12 cellular contexts compared by ENCODE assay signal in the genomic region with DNA sequence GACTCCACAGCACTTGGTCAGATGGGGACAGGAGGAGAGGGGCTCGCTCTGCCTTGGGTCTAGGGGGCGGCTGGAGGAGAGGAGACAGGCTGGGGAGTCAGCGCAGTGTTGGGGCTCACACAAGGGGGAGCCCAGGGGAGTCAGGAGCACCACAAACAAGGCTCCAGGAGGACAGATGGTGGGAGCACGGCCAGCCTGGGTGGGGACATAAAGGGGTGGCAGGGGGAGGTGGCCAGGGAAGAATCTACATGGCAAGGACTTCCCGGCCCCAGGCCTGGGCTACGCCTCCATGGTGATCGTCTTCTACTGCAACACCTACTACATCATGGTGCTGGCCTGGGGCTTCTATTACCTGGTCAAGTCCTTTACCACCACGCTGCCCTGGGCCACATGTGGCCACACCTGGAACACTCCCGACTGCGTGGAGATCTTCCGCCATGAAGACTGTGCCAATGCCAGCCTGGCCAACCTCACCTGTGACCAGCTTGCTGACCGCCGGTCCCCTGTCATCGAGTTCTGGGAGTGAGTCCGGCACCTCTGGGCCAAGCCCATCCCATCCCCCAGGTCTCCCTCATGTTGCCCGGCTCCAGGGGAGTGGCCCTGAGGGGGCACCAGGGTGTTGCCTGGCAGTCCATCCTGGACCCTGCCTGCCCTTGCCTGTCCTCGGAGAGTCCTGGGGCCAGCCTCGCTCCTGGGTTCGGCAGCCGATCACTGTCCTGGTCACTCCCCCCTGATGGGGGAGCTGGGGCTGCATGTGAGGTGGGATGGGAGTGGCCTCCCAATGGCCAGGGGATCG. TPM values are rescaled to one million over a fixed set of nuclear protein-coding genes. Genes with fewer than 3 reads are reported as not detected.
DNase-seq lines count a peak whose midpoint lies in the region; ATAC-seq, FAIRE-seq and TF ChIP-seq lines count a peak whose summit lies in the region.
"Not testable (repeated sequence)": the region's sequence is repeated elsewhere in the genome, so short reads cannot be mapped to it uniquely, and the experiment has no call there.
"Had no signal": no experiment of that assay in that cellular context is flagged by ENCODE, and none has a peak within 500 bp of the region (broad histone marks: within the 10 kb centered on the region; RNA-seq: fewer than 3 reads in every experiment).

No MANE protein-coding gene starts in this region.

- POLR2A ChIA-PET in HEK293 (lab: Yijun Ruan, JAX): not testable (repeated sequence)

- intact Hi-C loops in kidney (cut with DNase I); psoas muscle (cut with DNase I); spleen (cut with DNase I; ENCODE audit: low total_unique reads): not testable (repeated sequence)

- not testable (repeated sequence) for DNase-seq in right atrium auricular region (ENCODE audit: low spot score); neural crest cell (ENCODE audit: low read depth, low spot score)
- DNase-seq in kidney (peak; percentile 71), psoas muscle (peak in 1 of 2 donors; percentile 50), spleen (peak; percentile 77)

- not testable (repeated sequence) for TF ChIP-seq CTCF in HEK293 (tag by site-specific recombination; IDR thresholded peaks at IDR 0.05); brain (conservative IDR thresholded peaks at IDR 0.05); right atrium auricular region (IDR thresholded peaks at IDR 0.05); kidney (IDR thresholded peaks at IDR 0.05; ENCODE audit: borderline replicate concordance, extremely low read depth, insufficient read depth); neural crest cell (conservative IDR thresholded peaks at IDR 0.05); psoas muscle (IDR thresholded peaks at IDR 0.05); spleen (IDR thresholded peaks at IDR 0.05 in 8 of 11, conservative IDR thresholded peaks at IDR 0.05 in 3 of 11)

- WGBS in ectodermal cell, 2 experiments: 89 to 91% methylated on average over 21 of the region's 21 CpGs
- 57 to 78% (median 77%) methylated on average over 12 to 21 of the region's 21 CpGs for WGBS in psoas muscle, 3 donors
- 85 to 94% (median 86%) methylated on average over 4 to 21 of the region's 21 CpGs for WGBS in spleen, 5 donors

- H3K36me3 ChIP-seq in HEK293 (ENCODE audit: control insufficient read depth in 2 of 2, insufficient read depth in 1 of 2, low read length in 2 of 2): peaks cover 0 to 62% of the 10 kb centered on the region in 2 experiments; a peak in 1 of 3 replicates
- not testable (repeated sequence) for H3K36me3 ChIP-seq in ectodermal cell (ENCODE audit: control insufficient read depth, insufficient read depth, low read length); kidney (ENCODE audit: control insufficient read depth in 1 of 2, insufficient read depth in 2 of 2, low read length in 2 of 2)
- peaks cover 11% of the 10 kb centered on the region for H3K36me3 ChIP-seq in right atrium auricular region
- H3K36me3 ChIP-seq in psoas muscle (ENCODE audit: insufficient read depth in 1 of 2, low read depth in 1 of 2): peaks cover 0 to 10% of the 10 kb centered on the region in 2 donors
- peaks cover 0 to 21% (median 0%) of the 10 kb centered on the region in 6 donors for H3K36me3 ChIP-seq in spleen

- not testable (repeated sequence) for H3K9ac ChIP-seq in kidney (ENCODE audit: low read length in 2 of 2)

- peaks cover 0 to 16% (median 5%) of the 10 kb centered on the region in 5 experiments for H3K9me3 Mint-ChIP-seq in brain
- H3K9me3 Mint-ChIP-seq in neural crest cell: not testable (repeated sequence)

- CTCF ChIA-PET in HEK293 (lab: Yijun Ruan, JAX): not testable (repeated sequence)

- not testable (repeated sequence) for H3K27me3 Mint-ChIP-seq in brain; neural crest cell (ENCODE audit: low read depth)

- H3K4me3 ChIP-seq in HEK293 (ENCODE audit: low read depth, low read length); right atrium auricular region; kidney (ENCODE audit: low read length in 2 of 2); spleen: not testable (repeated sequence)
- H3K4me3 ChIP-seq in ectodermal cell (ENCODE audit: insufficient read depth, low read depth, low read length): peak overlapping the region; percentile 47
- peak overlapping the region; percentile 25 for H3K4me3 ChIP-seq in psoas muscle

- H3K4me1 Mint-ChIP-seq in brain: peaks cover 15% of the 10 kb centered on the region
- H3K4me1 Mint-ChIP-seq in neural crest cell: not testable (repeated sequence)

- H3K27me3 ChIP-seq in ectodermal cell (ENCODE audit: control insufficient read depth, insufficient read depth, low read length, poor library complexity, severe bottlenecking); right atrium auricular region; psoas muscle (ENCODE audit: insufficient read depth in 3 of 3, low read length in 2 of 3): not testable (repeated sequence)
- peaks cover 0 to 34% (median 6%) of the 10 kb centered on the region in 7 donors for H3K27me3 ChIP-seq in spleen (replicated peaks in 1 of 7)

- FAIRE-seq in kidney (lab: Jason Lieb, UNC): not testable (repeated sequence)

- TF ChIP-seq POLR2A in spleen (IDR thresholded peaks at IDR 0.05): not testable (repeated sequence)

- H3K4me1 ChIP-seq in HEK293 (ENCODE audit: control insufficient read depth, insufficient read depth, low read length); ectodermal cell (ENCODE audit: control insufficient read depth, insufficient read depth, low read length); right atrium auricular region; kidney (ENCODE audit: control insufficient read depth in 1 of 2, insufficient read depth in 1 of 2, low read depth in 1 of 2, low read length in 2 of 2); psoas muscle: not testable (repeated sequence)
- peaks cover 0 to 23% (median 2%) of the 10 kb centered on the region in 6 donors for H3K4me1 ChIP-seq in spleen

- not testable (repeated sequence) for H3K36me3 Mint-ChIP-seq in brain; neural crest cell (ENCODE audit: low read depth)

- H3K27ac Mint-ChIP-seq in brain: peak overlapping the region in 1 of 5 experiments; percentile 55
- not testable (repeated sequence) for H3K27ac Mint-ChIP-seq in neural crest cell (ENCODE audit: unreplicated experiment)

- not testable (repeated sequence) for H3K27ac ChIP-seq in HEK293 (ENCODE audit: extremely low read depth, low read depth, low read length); ectodermal cell (ENCODE audit: insufficient read depth, low read depth, low read length, poor library complexity, severe bottlenecking); kidney (ENCODE audit: low read depth in 2 of 2, low read length in 2 of 2); psoas muscle; spleen
- peak overlapping the region; percentile 72 to 88 for H3K27ac ChIP-seq in right atrium auricular region

- H3K9me3 ChIP-seq in HEK293 (ENCODE audit: control insufficient read depth, insufficient read depth, low read depth, low read length); ectodermal cell (ENCODE audit: control insufficient read depth, low read length); right atrium auricular region; kidney (ENCODE audit: control insufficient read depth in 1 of 2, low read length in 2 of 2); psoas muscle; spleen: not testable (repeated sequence)

- H3K4me3 Mint-ChIP-seq in brain: peak overlapping the region in 3 of 5 experiments; percentile 24 to 79 (median 58)
- H3K4me3 Mint-ChIP-seq in neural crest cell: peak overlapping the region; percentile 84

- ATAC-seq in psoas muscle: not testable (repeated sequence)

RNA-seq across cellular contexts. Expression of a gene that starts 3.5 kb away (rescaled TPM):
- polyA plus RNA-seq in brain (ENCODE audit: insufficient read depth, low read depth, low replicate concordance) (80.5 TPM), kidney (ENCODE audit: insufficient read depth, low read depth, low replicate concordance) (79.7 TPM), psoas muscle (100 to 1,000 TPM in 2 of 3 donors, 10 to 100 TPM in 1; 84.9 to 209 (median 104) TPM), spleen (1 to 10 TPM; 3.2 to 5.3 (median 3.2) TPM)
- 272 TPM for polyA plus RNA-seq in ectodermal cell (2013, experiment 1 of 4)
- polyA plus RNA-seq in ectodermal cell (2013, experiment 2 of 4): 365 TPM
- polyA plus RNA-seq in ectodermal cell (2013, experiment 3 of 4): 246 TPM
- polyA plus RNA-seq in ectodermal cell (2013, experiment 4 of 4): 294 TPM
- total RNA-seq in right atrium auricular region (10 to 100 TPM; 71.3 to 76.6 TPM), kidney (110 TPM), neural crest cell (123 and 125 TPM in 2 replicates), psoas muscle (100 to 1,000 TPM in 2 of 4 donors, 10 to 100 TPM in 2; 82.2 to 256 (median 117) TPM), spleen (10 to 100 TPM in 5 of 7 donors, 1 to 10 TPM in 2; 6.7 to 72.9 (median 14.7) TPM)

RNA-seq across cellular contexts. Expression of a gene that starts 17.6 kb away (rescaled TPM):
- 24.5 TPM for polyA plus RNA-seq in brain (ENCODE audit: insufficient read depth, low read depth, low replicate concordance)
- 33.7 TPM for polyA plus RNA-seq in ectodermal cell (2013, experiment 1 of 4)
- 45.3 TPM for polyA plus RNA-seq in ectodermal cell (2013, experiment 2 of 4)
- polyA plus RNA-seq in ectodermal cell (2013, experiment 3 of 4): 36.2 TPM
- 39.7 TPM for polyA plus RNA-seq in ectodermal cell (2013, experiment 4 of 4)
- total RNA-seq in right atrium auricular region: 10 to 100 TPM in 1 of 2 donors, 1 to 10 TPM in 1; 4.0 to 42.4 TPM
- 1.5 TPM for total RNA-seq in kidney
- 5.5 TPM for polyA plus RNA-seq in kidney (ENCODE audit: insufficient read depth, low read depth, low replicate concordance)
- 9.4 and 10.2 TPM in 2 replicates for total RNA-seq in neural crest cell
- total RNA-seq in psoas muscle: 1 to 10 TPM in 1 of 4 donors, under 1 TPM in 3; 0.79 to 1.9 (median 0.92) TPM
- 1 to 10 TPM in 1 of 3 donors, under 1 TPM in 2; 0.21 to 1.0 (median 0.35) TPM for polyA plus RNA-seq in psoas muscle
- total RNA-seq in spleen: 1 to 10 TPM in 2 of 7 donors, under 1 TPM in 1, not detected in 4; 0.73 to 1.2 (median 1.0) TPM
- under 1 TPM; 0.18 to 0.35 (median 0.22) TPM for polyA plus RNA-seq in spleen
- total RNA-seq: CD8-positive, alpha-beta memory T cell; GM23248 had no signal
- polyA plus RNA-seq: CD4-positive, CD25-positive, alpha-beta regulatory T cell; CD8-positive, alpha-beta memory T cell; GM23248 had no signal

RNA-seq across cellular contexts. Expression of a gene that starts 33.0 kb away (rescaled TPM):
- polyA plus RNA-seq in brain (ENCODE audit: insufficient read depth, low read depth, low replicate concordance) (284 TPM), kidney (ENCODE audit: insufficient read depth, low read depth, low replicate concordance) (246 TPM), psoas muscle (10 to 100 TPM; 63.7 to 97.3 (median 72.1) TPM), spleen (100 to 1,000 TPM in 2 of 3 donors, 10 to 100 TPM in 1; 77.3 to 135 (median 108) TPM)
- 109 TPM for polyA plus RNA-seq in ectodermal cell (2013, experiment 1 of 4)
- polyA plus RNA-seq in ectodermal cell (2013, experiment 2 of 4): 108 TPM
- 76.1 TPM for polyA plus RNA-seq in ectodermal cell (2013, experiment 3 of 4)
- polyA plus RNA-seq in ectodermal cell (2013, experiment 4 of 4): 84.9 TPM
- total RNA-seq in right atrium auricular region (100 to 1,000 TPM in 1 of 2 donors, 10 to 100 TPM in 1; 86.3 to 109 TPM), kidney (218 TPM), neural crest cell (117 and 118 TPM in 2 replicates), psoas muscle (10 to 100 TPM; 65.4 to 71.6 (median 66.0) TPM), spleen (100 to 1,000 TPM; 132 to 173 (median 136) TPM)

RNA-seq across cellular contexts. Expression of a gene that starts 33.4 kb away (rescaled TPM):
- polyA plus RNA-seq in brain (ENCODE audit: insufficient read depth, low read depth, low replicate concordance) (9.2 TPM), kidney (ENCODE audit: insufficient read depth, low read depth, low replicate concordance) (5.2 TPM), psoas muscle (10 to 100 TPM; 11.7 to 36.0 (median 15.8) TPM), spleen (1 to 10 TPM; 5.1 to 9.7 (median 6.9) TPM)
- 4.5 TPM for polyA plus RNA-seq in ectodermal cell (2013, experiment 1 of 4)
- 5.3 TPM for polyA plus RNA-seq in ectodermal cell (2013, experiment 2 of 4)
- polyA plus RNA-seq in ectodermal cell (2013, experiment 3 of 4): 4.3 TPM
- polyA plus RNA-seq in ectodermal cell (2013, experiment 4 of 4): 4.9 TPM
- total RNA-seq in right atrium auricular region (10 to 100 TPM; 15.2 to 18.0 TPM), kidney (13.7 TPM), neural crest cell (6.0 and 6.6 TPM in 2 replicates), psoas muscle (10 to 100 TPM; 16.0 to 27.1 (median 20.9) TPM), spleen (10 to 100 TPM; 14.9 to 28.1 (median 23.2) TPM)

RNA-seq across cellular contexts. Expression of a gene that starts 44.2 kb away (rescaled TPM):
- polyA plus RNA-seq in brain (ENCODE audit: insufficient read depth, low read depth, low replicate concordance) (0.81 TPM), kidney (ENCODE audit: insufficient read depth, low read depth, low replicate concordance) (81.4 TPM), psoas muscle (not detected), spleen (under 1 TPM in 1 of 3 donors, not detected in 2; 0.09 TPM)
- polyA plus RNA-seq in ectodermal cell (2013, experiment 1 of 4): 1.4 TPM
- 1.7 TPM for polyA plus RNA-seq in ectodermal cell (2013, experiment 2 of 4)
- polyA plus RNA-seq in ectodermal cell (2013, experiment 3 of 4): 1.4 TPM
- 1.6 TPM for polyA plus RNA-seq in ectodermal cell (2013, experiment 4 of 4)
- total RNA-seq in right atrium auricular region (not detected), kidney (4.7 TPM), neural crest cell (1.7 TPM in 2 replicates), psoas muscle (not detected), spleen (under 1 TPM in 1 of 7 donors, not detected in 6; 0.17 TPM)
- total RNA-seq: CD4-positive, CD25-positive, alpha-beta regulatory T cell; GM23248 had no signal
- polyA plus RNA-seq: CD4-positive, CD25-positive, alpha-beta regulatory T cell; GM12878; GM23248 had no signal
